In the genomic region with DNA sequence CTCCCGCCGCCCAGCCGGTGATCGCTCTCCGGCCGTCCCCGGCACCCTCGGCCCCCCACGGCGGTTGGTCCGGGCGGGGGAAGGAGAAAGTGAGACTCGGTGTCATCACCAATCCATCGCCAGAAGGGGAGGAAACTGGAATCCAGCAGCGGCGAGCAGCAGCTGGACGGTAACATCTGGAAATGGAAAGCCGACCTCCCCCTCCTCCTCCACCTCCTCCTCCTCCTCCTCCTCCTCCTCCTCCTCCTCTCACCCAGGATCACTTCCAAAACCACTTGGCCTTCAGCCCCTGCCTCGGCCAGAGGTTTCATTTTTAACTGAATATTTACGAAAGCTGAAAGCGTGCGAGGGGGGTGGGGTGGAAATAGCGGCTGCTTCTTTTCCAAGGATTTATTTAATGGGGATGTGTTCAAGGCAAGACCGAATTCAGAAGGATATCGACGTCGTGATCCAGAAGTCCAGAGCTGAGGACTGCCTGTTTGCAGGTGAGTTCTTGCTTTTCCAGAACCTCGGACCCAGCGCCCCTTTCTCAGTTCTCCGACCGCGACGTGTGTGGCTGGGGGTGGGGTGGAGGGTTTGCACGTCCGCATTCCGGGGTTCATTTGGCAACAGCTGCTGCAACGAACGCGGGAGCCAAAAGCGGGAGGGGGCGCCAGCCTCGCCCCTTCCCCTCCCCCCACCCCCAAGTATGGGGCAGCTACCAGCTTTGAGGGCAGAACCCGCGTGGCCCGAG, we compare ENCODE assay signal across 8 cellular contexts. TPM values are rescaled to one million over a fixed set of nuclear protein-coding genes. Genes with fewer than 3 reads are reported as not detected.
DNase-seq lines count a peak whose midpoint lies in the region; ATAC-seq, FAIRE-seq and TF ChIP-seq lines count a peak whose summit lies in the region.
"Not testable (repeated sequence)": the region's sequence is repeated elsewhere in the genome, so short reads cannot be mapped to it uniquely, and the experiment has no call there.

No MANE protein-coding gene starts in this region.

- H3K79me2 ChIP-seq in endothelial cell of umbilical vein (ENCODE audit: control insufficient read depth, insufficient read depth, low read length); osteoblast (ENCODE audit: insufficient read depth, low read length): not testable (repeated sequence)

- not testable (repeated sequence) for H3K27ac ChIP-seq in BLaER1; endothelial cell of umbilical vein (ENCODE audit: insufficient read depth, low read depth, low read length); kidney (ENCODE audit: low read depth in 2 of 2, low read length in 2 of 2); osteoblast (ENCODE audit: low read depth, low read length)

- H3K36me3 ChIP-seq in BLaER1; endothelial cell of umbilical vein (ENCODE audit: control insufficient read depth in 2 of 2, extremely low read depth in 1 of 2, insufficient read depth in 2 of 2, low read length in 2 of 2); kidney (ENCODE audit: control insufficient read depth in 1 of 2, insufficient read depth in 2 of 2, low read length in 2 of 2); osteoblast (ENCODE audit: insufficient read depth, low read length): not testable (repeated sequence)

- not testable (repeated sequence) for H3K9me3 ChIP-seq in BLaER1; endothelial cell of umbilical vein (replicated peaks; ENCODE audit: control insufficient read depth, insufficient read depth, low read length); kidney (ENCODE audit: control insufficient read depth in 1 of 2, low read length in 2 of 2); osteoblast (ENCODE audit: low read depth, low read length)

- BruUV-seq in endothelial cell of umbilical vein (replicated peaks; lab: Mats Ljungman, UMichigan) = not testable (repeated sequence)

- H3K4me2 ChIP-seq in BLaER1 = not testable (repeated sequence)
- H3K4me2 ChIP-seq in endothelial cell of umbilical vein (ENCODE audit: insufficient read depth, low read length) (peak overlapping the region; percentile 11), osteoblast (ENCODE audit: insufficient read depth, low read length) (peak overlapping the region; percentile 32)

- H3K36me3 Mint-ChIP-seq in IgD-negative memory B cell; activated naive CD4-positive, alpha-beta T cell treated with anti-CD3 and anti-CD28 coated beads for 36 hours (ENCODE audit: low read depth): not testable (repeated sequence)

- intact Hi-C loops in activated naive CD4-positive, alpha-beta T cell treated with anti-CD3 and anti-CD28 coated beads for 36 hours (cut with micrococcal nuclease); endothelial cell of umbilical vein (cut with micrococcal nuclease); kidney (cut with DNase I): not testable (repeated sequence)

- not testable (repeated sequence) for TF ChIP-seq POLR2A in endothelial cell of umbilical vein (IDR thresholded peaks at IDR 0.05; ENCODE audit: low read depth, low read length)

- not testable (repeated sequence) for H3K4me1 Mint-ChIP-seq in IgD-negative memory B cell; activated naive CD4-positive, alpha-beta T cell treated with anti-CD3 and anti-CD28 coated beads for 36 hours (ENCODE audit: low read depth)

- CTCF ChIA-PET in activated naive CD4-positive, alpha-beta T cell treated with anti-CD3 and anti-CD28 coated beads for 36 hours (lab: Charles Lee); endothelial cell of umbilical vein (lab: Charles Lee): not testable (repeated sequence)

- ATAC-seq in stimulated activated naive CD8-positive, alpha-beta T cell treated with anti-CD3 and anti-CD28 coated beads, Interleukin-15, Interleukin-2, amounts not matched to agents 100 U/mL and 50 U/mL, for 24 hours = not testable (repeated sequence)

- not testable (repeated sequence) for H3K27me3 Mint-ChIP-seq in IgD-negative memory B cell; activated naive CD4-positive, alpha-beta T cell treated with anti-CD3 and anti-CD28 coated beads for 36 hours (ENCODE audit: low read depth)

- dilution Hi-C loops in endothelial cell of umbilical vein (cut with MboI; ENCODE audit: extremely low pct_ligation_motif_present, low sequenced_read_pairs) = not testable (repeated sequence)

- H4K20me1 ChIP-seq in BLaER1; endothelial cell of umbilical vein (replicated peaks; ENCODE audit: control insufficient read depth, extremely low read depth, insufficient read depth, low read length); osteoblast (ENCODE audit: insufficient read depth, low read length): not testable (repeated sequence)

- not testable (repeated sequence) for H3K9me3 Mint-ChIP-seq in IgD-negative memory B cell; activated naive CD4-positive, alpha-beta T cell treated with anti-CD3 and anti-CD28 coated beads for 36 hours

- H3K9ac ChIP-seq in BLaER1 = 0 out of 2 replicates have a peak overlapping the region, but pooled peaks have one; percentile 41
- H3K9ac ChIP-seq in endothelial cell of umbilical vein (replicated peaks; ENCODE audit: extremely low read depth, insufficient read depth, low read length); kidney (ENCODE audit: low read length in 2 of 2): not testable (repeated sequence)

- POLR2A ChIA-PET in endothelial cell of umbilical vein (lab: Charles Lee) = not testable (repeated sequence)

- not testable (repeated sequence) for H3K27me3 ChIP-seq in BLaER1; endothelial cell of umbilical vein (ENCODE audit: control insufficient read depth in 2 of 2, insufficient read depth in 2 of 2, low read length in 2 of 2); osteoblast (ENCODE audit: insufficient read depth, low read length)

- peak overlapping the region; percentile 60 to 87 (median 73) for H3K4me3 Mint-ChIP-seq in IgD-negative memory B cell
- H3K4me3 Mint-ChIP-seq in activated naive CD4-positive, alpha-beta T cell treated with anti-CD3 and anti-CD28 coated beads for 36 hours = peak overlapping the region; percentile 74

- H3K4me1 ChIP-seq in BLaER1; endothelial cell of umbilical vein (ENCODE audit: control insufficient read depth, extremely low read depth, insufficient read depth, low read length); kidney (ENCODE audit: control insufficient read depth in 1 of 2, insufficient read depth in 1 of 2, low read depth in 1 of 2, low read length in 2 of 2); osteoblast (ENCODE audit: insufficient read depth, low read length): not testable (repeated sequence)

- peak overlapping the region; percentile 62 to 89 (median 70) for H3K27ac Mint-ChIP-seq in IgD-negative memory B cell
- H3K27ac Mint-ChIP-seq in activated naive CD4-positive, alpha-beta T cell treated with anti-CD3 and anti-CD28 coated beads for 36 hours = peak overlapping the region; percentile 86

- TF ChIP-seq CTCF in endothelial cell of umbilical vein (IDR thresholded peaks at IDR 0.05; ENCODE audit: extremely low read depth in 1 of 2, insufficient read depth in 1 of 2, low read depth in 1 of 2, low read length in 2 of 2); kidney (IDR thresholded peaks at IDR 0.05; ENCODE audit: borderline replicate concordance, extremely low read depth, insufficient read depth); osteoblast (IDR thresholded peaks at IDR 0.05; ENCODE audit: extremely low read depth, low read depth, low read length): not testable (repeated sequence)

- peak overlapping the region; percentile 63 for H3K4me3 ChIP-seq in BLaER1
- peak overlapping the region in 1 of 3 experiments; percentile 41 for H3K4me3 ChIP-seq in endothelial cell of umbilical vein (replicated peaks in 1 of 3; ENCODE audit: insufficient read depth in 1 of 3, low read depth in 1 of 3, low read length in 3 of 3)
- H3K4me3 ChIP-seq in kidney (ENCODE audit: low read length in 2 of 2) = peak overlapping the region; percentile 29 to 35
- H3K4me3 ChIP-seq in osteoblast (ENCODE audit: insufficient read depth, low read length) = peak overlapping the region; percentile 45

- H3K9me1 ChIP-seq in endothelial cell of umbilical vein (replicated peaks; ENCODE audit: control insufficient read depth, extremely low read depth, insufficient read depth, low read length) = not testable (repeated sequence)

- not testable (repeated sequence) for FAIRE-seq in endothelial cell of umbilical vein (lab: Jason Lieb, UNC); kidney (lab: Jason Lieb, UNC)

- not testable (repeated sequence) for H2AFZ ChIP-seq in endothelial cell of umbilical vein (ENCODE audit: low read depth, low read length); osteoblast (ENCODE audit: low read length)

- peak; percentile 5 for DNase-seq in T-helper 22 cell (ENCODE audit: low read depth)
- DNase-seq in activated naive CD4-positive, alpha-beta T cell treated with anti-CD3 and anti-CD28 coated beads for 36 hours = peak; percentile 30
- not testable (repeated sequence) for DNase-seq in endothelial cell of umbilical vein (ENCODE audit: low read depth, low spot score); osteoblast (ENCODE audit: insufficient read length, low spot score, missing footprints)
- peak; percentile 69 for DNase-seq in kidney
- DNase-seq in stimulated activated naive CD8-positive, alpha-beta T cell treated with anti-CD3 and anti-CD28 coated beads, Interleukin-15, Interleukin-2, amounts not matched to agents 100 U/mL and 50 U/mL, for 24 hours = peak; percentile 42

RNA-seq across cellular contexts. Expression of a gene that starts 23.6 kb away (rescaled TPM):
- polyA plus RNA-seq in IgD-negative memory B cell = not detected
- under 1 TPM; 0.41 to 0.57 TPM for total RNA-seq in activated naive CD4-positive, alpha-beta T cell treated with anti-CD3 and anti-CD28 coated beads for 36 hours
- total RNA-seq in endothelial cell of umbilical vein = not detected in 2 replicates
- polyA plus RNA-seq in endothelial cell of umbilical vein = not detected in 2 replicates
- not detected in 2 replicates for polyA plus RNA-seq in endothelial cell of umbilical vein (2011; cell fraction: cytosol; rRNA removed)
- polyA plus RNA-seq in endothelial cell of umbilical vein (2011; cell fraction: nucleus; rRNA removed) = not detected in 2 replicates
- not detected in 2 replicates for polyA plus RNA-seq in endothelial cell of umbilical vein (2012)
- not detected in 2 replicates for polyA minus RNA-seq in endothelial cell of umbilical vein
- polyA minus RNA-seq in endothelial cell of umbilical vein (2011; cell fraction: cytosol; rRNA and poly(A)+ RNA removed) = not detected
- polyA minus RNA-seq in endothelial cell of umbilical vein (2011; cell fraction: nucleus; rRNA and poly(A)+ RNA removed) = not detected in 2 replicates
- total RNA-seq in kidney = 0.98 TPM
- polyA plus RNA-seq in kidney (ENCODE audit: insufficient read depth, low read depth, low replicate concordance) = not detected
- total RNA-seq in osteoblast = not detected in 2 replicates
